ENCODE assay signal across 24 cellular contexts in genomic region chr4:60562353-60562752, GRCh38.
DNase-seq lines count a peak whose midpoint lies in the region; ATAC-seq, FAIRE-seq and TF ChIP-seq lines count a peak whose summit lies in the region.
"Had no signal": no experiment of that assay in that cellular context is flagged by ENCODE, and none has a peak within 500 bp of the region (broad histone marks: within the 10 kb centered on the region; RNA-seq: fewer than 3 reads in every experiment).

No MANE protein-coding gene starts in this region.

- H3K9me2 ChIP-seq in MM.1S (replicated peaks; ENCODE audit: insufficient read depth, low read length) = no peaks in the 10 kb centered on the region

- no peak for FAIRE-seq in frontal cortex (lab: Jason Lieb, UNC)
- FAIRE-seq: endothelial cell of umbilical vein had no signal

- DNase-seq in SKM-1 treated with dmso at 0.1 percent for 144 hours (lab: John Stamatoyannopoulos, UW; ENCODE audit: unreplicated experiment) (peak; percentile 23), SKM-1 (lab: John Stamatoyannopoulos, UW; ENCODE audit: unreplicated experiment) (no peak), NCI-H345 (lab: John Stamatoyannopoulos, UW) (peak; percentile 23), SHP77 treated with DMSO at 0.1 percent for 48 hours (lab: John Stamatoyannopoulos, UW) (peak; percentile 39), posterior vena cava (ENCODE audit: low spot score) (no peak), MM.1S (no peak), frontal cortex (ENCODE audit: low spot score in 2 of 2) (no peak)
- DNase-seq: activated CD4-positive, CD25-positive, alpha-beta regulatory T cell treated with anti-CD3 and anti-CD28 coated beads, Interleukin-2, amount 50 U/mL, for 72 hours; activated CD8-positive, alpha-beta memory T cell treated with anti-CD3 and anti-CD28 coated beads, Interleukin-2, amount 10 ng/mL, durations not matched to agents 7 days and 5 days; activated naive CD8-positive, alpha-beta T cell treated with anti-CD3 and anti-CD28 coated beads, Interleukin-2, amount 50 U/mL, for 24 hours; brain microvascular endothelial cell; CD4-positive, CD25-positive, alpha-beta regulatory T cell; EL; hypothalamus; naive thymus-derived CD8-positive, alpha-beta T cell; NCI-H2029 treated with DMSO at 0.1 percent for 48 hours; stimulated activated CD4-positive, alpha-beta T cell treated with anti-CD3 and anti-CD28 coated beads, Interleukin-1b, Interleukin-23, amount 100 ng/mL, for 48 hours; transverse colon had no signal

- H3K36me3 ChIP-seq in MM.1S (replicated peaks; ENCODE audit: insufficient read depth, low read length) = no peaks in the 10 kb centered on the region
- H3K36me3 ChIP-seq: brain microvascular endothelial cell, SJSA1, transverse colon had no signal

- no peak overlapping the region for H3K9ac ChIP-seq in MM.1S (ENCODE audit: low read length)
- H3K9ac ChIP-seq: parathyroid adenoma had no signal

- intact Hi-C loops in posterior vena cava (cut with DNase I) = no loop called here

- no peak overlapping the region for H3K4me2 ChIP-seq in MM.1S (ENCODE audit: low read depth, low read length)

- no peak for ATAC-seq in GM21576 (IDR thresholded peaks at IDR 0.05; ENCODE audit: unreplicated experiment)
- ATAC-seq: activated CD8-positive, alpha-beta memory T cell treated with anti-CD3 and anti-CD28 coated beads, Interleukin-2, amount 10 ng/mL, durations not matched to agents 7 days and 5 days; activated naive CD8-positive, alpha-beta T cell treated with anti-CD3 and anti-CD28 coated beads, Interleukin-2, amount 50 U/mL, for 24 hours; naive thymus-derived CD8-positive, alpha-beta T cell had no signal

- no peak overlapping the region for H3K4me3 ChIP-seq in MM.1S (ENCODE audit: low read length)
- H3K4me3 ChIP-seq: coronary artery, SJSA1, transverse colon had no signal

- no peaks in the 10 kb centered on the region for H3F3A ChIP-seq in MM.1S (ENCODE audit: insufficient read depth, low read length)

- no peak overlapping the region for H2AFZ ChIP-seq in MM.1S (ENCODE audit: low read length)
- H2AFZ ChIP-seq: parathyroid adenoma had no signal

- H3K27me3 ChIP-seq in MM.1S (replicated peaks; ENCODE audit: insufficient read depth, low read length) = no peaks in the 10 kb centered on the region
- H3K27me3 ChIP-seq: brain microvascular endothelial cell, SJSA1, transverse colon had no signal

- no peaks in the 10 kb centered on the region for H3K9me3 ChIP-seq in MM.1S (replicated peaks; ENCODE audit: insufficient read depth, low read length)
- H3K9me3 ChIP-seq: SJSA1, transverse colon had no signal

- H3K4me1 ChIP-seq in MM.1S (ENCODE audit: low read length) = no peaks in the 10 kb centered on the region
- H3K4me1 ChIP-seq: parathyroid adenoma, SJSA1, transverse colon had no signal

- no peaks in the 10 kb centered on the region for H4K20me1 ChIP-seq in MM.1S (ENCODE audit: insufficient read depth, low read length)

- no peak for TF ChIP-seq CTCF in MM.1S (IDR thresholded peaks at IDR 0.05; ENCODE audit: low read length)

- no peak overlapping the region for H3K27ac ChIP-seq in MM.1S (ENCODE audit: low read length)
- H3K27ac ChIP-seq: brain microvascular endothelial cell, coronary artery, HL-60, parathyroid adenoma, SJSA1, transverse colon had no signal

- H3K79me2 ChIP-seq in MM.1S (ENCODE audit: low read length) = no peaks in the 10 kb centered on the region
- H3K79me2 ChIP-seq: parathyroid adenoma had no signal

Comparison
In these comparisons a context has a peak if more than half of its experiments do, and no peak if none do; other contexts are left out.
1. DNase-seq: peak in SKM-1 treated with dmso at 0.1 percent for 144 hours (single experiment), NCI-H345 (single experiment) and SHP77 treated with DMSO at 0.1 percent for 48 hours (single experiment); none in SKM-1 (single experiment), posterior vena cava (single experiment), MM.1S (single experiment) and frontal cortex (0 of 2).